In the genomic region with DNA sequence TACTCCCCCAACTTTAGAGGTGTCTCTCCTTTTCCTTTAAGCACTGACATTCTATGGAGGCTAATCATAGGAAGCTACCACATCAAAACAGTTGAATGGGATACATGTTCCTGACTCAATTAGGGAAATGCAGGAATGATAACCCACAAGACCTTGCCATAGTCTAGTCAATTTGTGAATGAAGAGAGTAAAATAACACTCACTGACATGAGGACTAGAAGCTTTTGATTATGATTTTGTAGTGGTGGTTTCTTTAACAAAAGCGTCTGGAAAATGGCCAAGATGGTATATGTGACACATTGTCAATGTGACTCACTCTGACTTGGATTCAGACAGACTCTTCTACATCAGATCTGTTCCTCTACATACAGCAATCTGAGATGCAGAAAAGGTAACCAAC, we compare ENCODE assay signal across 1 cellular context.
TF ChIP-seq lines count a peak whose summit lies in the region.

No MANE protein-coding gene starts in this region.

TF ChIP-seq in endothelial cell of umbilical vein, 7 proteins besides CTCF, POLR2A, EP300 and RAD21:
- TF ChIP-seq, protein P1, sequence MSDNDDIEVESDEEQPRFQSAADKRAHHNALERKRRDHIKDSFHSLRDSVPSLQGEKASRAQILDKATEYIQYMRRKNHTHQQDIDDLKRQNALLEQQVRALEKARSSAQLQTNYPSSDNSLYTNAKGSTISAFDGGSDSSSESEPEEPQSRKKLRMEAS (IDR thresholded peaks at IDR 0.05; ENCODE audit: insufficient read depth, insufficient read length) = no peak
- TF ChIP-seq POLR2AphosphoS5 (IDR thresholded peaks at IDR 0.05; ENCODE audit: insufficient read depth, low read depth, low read length) (no peak), FOS (IDR thresholded peaks at IDR 0.05; ENCODE audit: borderline replicate concordance, insufficient read depth, low read length) (peak; percentile 71), GATA2 (IDR thresholded peaks at IDR 0.05; ENCODE audit: insufficient read depth, insufficient read length, low read depth, low read length) (peak; percentile 42), JUN (IDR thresholded peaks at IDR 0.05; ENCODE audit: borderline replicate concordance, insufficient read depth, insufficient read length, low read depth) (no peak)
TF ChIP-seq in endothelial cell of umbilical vein: peak in this region for 2.
